ENCODE assay signal across 12 cellular contexts in genomic region chr12:57135939-57136338, GRCh38. TPM values are rescaled to one million over a fixed set of nuclear protein-coding genes. Genes with fewer than 3 reads are reported as not detected.
DNase-seq lines count a peak whose midpoint lies in the region; ATAC-seq and TF ChIP-seq lines count a peak whose summit lies in the region.
"Had no signal": no experiment of that assay in that cellular context is flagged by ENCODE, and none has a peak within 500 bp of the region (broad histone marks: within the 10 kb centered on the region; RNA-seq: fewer than 3 reads in every experiment).

No MANE protein-coding gene starts in this region.

- H3K9me3 ChIP-seq in right cardiac atrium (ENCODE audit: control insufficient read depth, low read length): no peaks in the 10 kb centered on the region
- H3K9me3 ChIP-seq in ovary: no peaks in the 10 kb centered on the region

- H3K27ac ChIP-seq in ACC112 (ENCODE audit: low read depth, low read length) (peak overlapping the region; percentile 70), angular gyrus (ENCODE audit: low read depth, low read length) (peak overlapping the region; percentile 81), right cardiac atrium (ENCODE audit: low read length) (peak overlapping the region; percentile 40), ovary (peak overlapping the region; percentile 78 to 83)

- no peak overlapping the region for H3K4me3 Mint-ChIP-seq in activated T-cell treated with anti-CD3 and anti-CD28 coated beads, Interleukin-2, amount 50 U/mL, for 24 hours
- H3K4me3 Mint-ChIP-seq in CD14-positive monocyte: no peak overlapping the region
- H3K4me3 Mint-ChIP-seq: activated naive CD8-positive, alpha-beta T cell had no signal

- H3K27me3 ChIP-seq in ACC112 (ENCODE audit: insufficient read depth, low read length): no peaks in the 10 kb centered on the region
- H3K27me3 ChIP-seq in right cardiac atrium (ENCODE audit: control insufficient read depth, insufficient read depth): no peaks in the 10 kb centered on the region
- no peaks in the 10 kb centered on the region for H3K27me3 ChIP-seq in ovary

- ATAC-seq in right cardiac atrium: peak; percentile 51 to 63

- no peaks in the 10 kb centered on the region for H3K36me3 Mint-ChIP-seq in activated T-cell treated with anti-CD3 and anti-CD28 coated beads, Interleukin-2, amount 50 U/mL, for 24 hours (ENCODE audit: low read depth)
- H3K36me3 Mint-ChIP-seq in CD14-positive monocyte: peaks cover 76 to 78% of the 10 kb centered on the region in 2 donors
- H3K36me3 Mint-ChIP-seq: activated naive CD8-positive, alpha-beta T cell had no signal

- peaks cover 3% of the 10 kb centered on the region for H3K4me1 Mint-ChIP-seq in activated T-cell treated with anti-CD3 and anti-CD28 coated beads, Interleukin-2, amount 50 U/mL, for 24 hours (ENCODE audit: low read depth)
- H3K4me1 Mint-ChIP-seq in CD14-positive monocyte: peaks cover 84% of the 10 kb centered on the region

- no peak for TF ChIP-seq EP300 in ovary (IDR thresholded peaks at IDR 0.05)

- no peaks in the 10 kb centered on the region for H3K9me3 Mint-ChIP-seq in activated T-cell treated with anti-CD3 and anti-CD28 coated beads, Interleukin-2, amount 50 U/mL, for 24 hours
- no peaks in the 10 kb centered on the region for H3K9me3 Mint-ChIP-seq in CD14-positive monocyte

- no peak overlapping the region for H2AFZ ChIP-seq in ACC112 (ENCODE audit: low read length, unreplicated experiment)

- H3K4me1 ChIP-seq in ACC112 (ENCODE audit: control insufficient read depth, insufficient read depth, low read length, unreplicated experiment): peaks cover 94% of the 10 kb centered on the region
- peaks cover 12% of the 10 kb centered on the region for H3K4me1 ChIP-seq in right cardiac atrium (ENCODE audit: control insufficient read depth, insufficient read depth, low read length)
- H3K4me1 ChIP-seq in ovary (ENCODE audit: insufficient read depth): peaks cover 45% of the 10 kb centered on the region

- 37% methylated on average over 12 of the region's 12 CpGs for WGBS in right cardiac atrium
- 2 to 17% (median 8%) methylated on average over 12 of the region's 12 CpGs for WGBS in ovary, 3 donors

- no peak overlapping the region for H3K27ac Mint-ChIP-seq in activated T-cell treated with anti-CD3 and anti-CD28 coated beads, Interleukin-2, amount 50 U/mL, for 24 hours
- H3K27ac Mint-ChIP-seq in CD14-positive monocyte: peak overlapping the region in 2 of 7 donors; percentile 39 to 42
- H3K27ac Mint-ChIP-seq: activated naive CD8-positive, alpha-beta T cell had no signal

- DNase-seq in right cardiac atrium: peak; percentile 83 to 94 (median 88)
- DNase-seq in ovary: peak; percentile 80 to 87 (median 84)
- DNase-seq in NCI-H510A (lab: John Stamatoyannopoulos, UW): no peak
- DNase-seq in activated T-cell treated with anti-CD3 and anti-CD28 coated beads, Interleukin-2, amount 50 U/mL, for 24 hours: no peak
- DNase-seq in T1000 (lab: John Stamatoyannopoulos, UW): no peak
- no peak for DNase-seq in CD14-positive monocyte (ENCODE audit: low spot score)
- DNase-seq: NCI-H1048 had no signal

- H3K79me2 ChIP-seq in ACC112 (ENCODE audit: control insufficient read depth, insufficient read depth, low read length, unreplicated experiment): peaks cover 80% of the 10 kb centered on the region

- TF ChIP-seq CTCF in ovary (IDR thresholded peaks at IDR 0.05): no peak
- no peak for TF ChIP-seq CTCF in CD14-positive monocyte (IDR thresholded peaks at IDR 0.05)

- H3K27me3 Mint-ChIP-seq in activated T-cell treated with anti-CD3 and anti-CD28 coated beads, Interleukin-2, amount 50 U/mL, for 24 hours: no peaks in the 10 kb centered on the region
- H3K27me3 Mint-ChIP-seq in CD14-positive monocyte (ENCODE audit: low read depth in 3 of 3): peaks cover 0 to 14% (median 0%) of the 10 kb centered on the region in 3 donors
- H3K27me3 Mint-ChIP-seq: activated naive CD8-positive, alpha-beta T cell had no signal

- TF ChIP-seq POLR2A in ovary (IDR thresholded peaks at IDR 0.05): no peak

- intact Hi-C loops in right cardiac atrium (cut with DNase I) (no loop called here), ovary (cut with DNase I) (no loop called here), CD14-positive monocyte (cut with micrococcal nuclease) (no loop called here)

- H3K36me3 ChIP-seq in ACC112 (ENCODE audit: insufficient read depth, low read length) (peaks cover 14% of the 10 kb centered on the region), ovary (no peaks in the 10 kb centered on the region)

- H3K4me3 ChIP-seq in ACC112 (ENCODE audit: low read depth, low read length) (peak overlapping the region; percentile 29), right cardiac atrium (ENCODE audit: low read length) (no peak overlapping the region), ovary (peak overlapping the region; percentile 11)

RNA-seq across cellular contexts. Expression of gene LRP1, which starts 7.7 kb away (rescaled TPM):
- total RNA-seq in right cardiac atrium: 100 to 1,000 TPM in 3 of 4 donors, 10 to 100 TPM in 1; 79.7 to 181 (median 154) TPM
- 55.0 TPM for polyA plus RNA-seq in right cardiac atrium
- total RNA-seq in ovary: 100 to 1,000 TPM; 148 to 640 (median 405) TPM
- polyA plus RNA-seq in ovary: 100 to 1,000 TPM in 1 of 2 donors, 10 to 100 TPM in 1; 76.4 to 168 TPM
- 10 to 100 TPM in 1 of 2 donors, 1 to 10 TPM in 1; 5.5 to 10.5 TPM for polyA plus RNA-seq in CD14-positive monocyte

RNA-seq across cellular contexts. Expression of gene LRP1-AS, which starts 11.5 kb away (rescaled TPM):
- total RNA-seq in right cardiac atrium (not detected), ovary (not detected)
- polyA plus RNA-seq in right cardiac atrium (not detected), ovary (not detected), CD14-positive monocyte (1 to 10 TPM in 1 of 2 donors, under 1 TPM in 1; 0.35 to 1.5 TPM)
- total RNA-seq: lung microvascular endothelial cell; T-helper 1 cell treated with Interleukin-12 subunit alpha and Interleukin-12 subunit beta and Interleukin-4 antibody, amounts not matched to agents 30 ng/mL and 1 ng/mL, for 36 hours had no signal

RNA-seq across cellular contexts. Expression of gene STAT6, which starts 24.8 kb away (rescaled TPM):
- total RNA-seq in right cardiac atrium (10 to 100 TPM; 77.8 to 89.6 (median 83.6) TPM), ovary (100 to 1,000 TPM in 5 of 7 donors, 10 to 100 TPM in 2; 67.4 to 211 (median 168) TPM)
- polyA plus RNA-seq in right cardiac atrium (57.6 TPM), ovary (100 to 1,000 TPM; 145 to 158 TPM), CD14-positive monocyte (100 to 1,000 TPM; 132 to 154 TPM)

RNA-seq across cellular contexts. Expression of gene NAB2, which starts 47.0 kb away (rescaled TPM):
- total RNA-seq in right cardiac atrium (10 to 100 TPM; 12.8 to 22.7 (median 14.7) TPM), ovary (100 to 1,000 TPM in 1 of 7 donors, 10 to 100 TPM in 6; 37.6 to 103 (median 70.8) TPM)
- polyA plus RNA-seq in right cardiac atrium (13.8 TPM), ovary (10 to 100 TPM; 27.5 to 47.4 TPM), CD14-positive monocyte (1 to 10 TPM in 1 of 2 donors, under 1 TPM in 1; 1.00 to 2.7 TPM)

RNA-seq across cellular contexts. Expression of gene NEMP1, which starts 57.3 kb away (rescaled TPM):
- total RNA-seq in right cardiac atrium: 1 to 10 TPM; 4.4 to 6.1 (median 5.1) TPM
- polyA plus RNA-seq in right cardiac atrium: 1.6 TPM
- 10 to 100 TPM in 5 of 7 donors, 1 to 10 TPM in 2; 6.8 to 14.9 (median 10.8) TPM for total RNA-seq in ovary
- polyA plus RNA-seq in ovary: 10 to 100 TPM in 1 of 2 donors, 1 to 10 TPM in 1; 5.8 to 11.1 TPM
- polyA plus RNA-seq in CD14-positive monocyte: 1 to 10 TPM; 1.9 to 2.2 TPM

Comparison
In these comparisons a context has a peak if more than half of its experiments do, and no peak if none do; other contexts are left out.
1. DNase-seq: peak in right cardiac atrium (3 of 3) and ovary (5 of 5); none in NCI-H510A (single experiment), activated T-cell treated with anti-CD3 and anti-CD28 coated beads, Interleukin-2, amount 50 U/mL, for 24 hours (single experiment), T1000 (single experiment) and CD14-positive monocyte (single experiment).
2. Peak in every context shown above with its lines, with median percentiles within 50 percentile points of each other: H3K27ac ChIP-seq.